ENCODE assay signal across 29 cellular contexts in genomic region chr2:120352701-120353590, GRCh38. TPM values are rescaled to one million over a fixed set of nuclear protein-coding genes. Genes with fewer than 3 reads are reported as not detected.
DNase-seq lines count a peak whose midpoint lies in the region; ATAC-seq and TF ChIP-seq lines count a peak whose summit lies in the region.
"Had no signal": no experiment of that assay in that cellular context is flagged by ENCODE, and none has a peak within 500 bp of the region (broad histone marks: within the 10 kb centered on the region; RNA-seq: fewer than 3 reads in every experiment).

No MANE protein-coding gene starts in this region.

- H3K4me3 ChIP-seq in HEK293 (ENCODE audit: low read depth, low read length), result no peak overlapping the region
- H3K4me3 ChIP-seq: ovary, right atrium auricular region, thoracic aorta, vagina had no signal

- H3K27ac ChIP-seq in HEK293 (ENCODE audit: extremely low read depth, low read depth, low read length), result no peak overlapping the region
- H3K27ac ChIP-seq: ovary, right atrium auricular region, thoracic aorta, vagina had no signal

- CTCF ChIA-PET in HEK293 (lab: Yijun Ruan, JAX), result interaction anchor here (1.0 to 1.3 kb wide), 2 partner anchors 200 to 328 kb away, joined by 3 read pairs; no protein-coding TSS in a partner anchor
- CTCF ChIA-PET in activated CD4-positive, alpha-beta memory T cell treated with anti-CD3 and anti-CD28 coated beads for 36 hours (lab: Charles Lee), result no interaction called here

- no peaks in the 10 kb centered on the region for H3K9me3 ChIP-seq in HEK293 (ENCODE audit: control insufficient read depth, insufficient read depth, low read depth, low read length)
- H3K9me3 ChIP-seq: ovary, right atrium auricular region, thoracic aorta, vagina had no signal

- no peak overlapping the region for H3K27ac Mint-ChIP-seq in activated naive CD8-positive, alpha-beta T cell treated with anti-CD3 and anti-CD28 coated beads, Interleukin-2, amount 50 U/mL, for 24 hours
- no peak overlapping the region for H3K27ac Mint-ChIP-seq in activated CD4-positive, alpha-beta memory T cell treated with anti-CD3 and anti-CD28 coated beads for 36 hours
- H3K27ac Mint-ChIP-seq: activated CD4-positive, alpha-beta memory T cell treated with anti-CD3 and anti-CD28 coated beads, Interleukin-2, amount 10 ng/mL, durations not matched to agents 7 days and 5 days; activated naive CD8-positive, alpha-beta T cell treated with anti-CD3 and anti-CD28 coated beads for 36 hours; stimulated activated naive B cell treated with anti-CD40 and anti-IgM and Interleukin-4, amounts not matched to agents 10 μg/mL and 1 μg/mL and 100 μg/mL, for 72 hours had no signal

- no peak for ATAC-seq in activated naive CD8-positive, alpha-beta T cell treated with anti-CD3 and anti-CD28 coated beads, Interleukin-2, amount 50 U/mL, for 24 hours
- ATAC-seq: activated CD4-positive, CD25-positive, alpha-beta regulatory T cell treated with anti-CD3 and anti-CD28 coated beads, Interleukin-2, amount 50 U/mL, for 24 hours; left colon had no signal

- no peak overlapping the region for H3K4me3 Mint-ChIP-seq in activated naive CD8-positive, alpha-beta T cell treated with anti-CD3 and anti-CD28 coated beads, Interleukin-2, amount 50 U/mL, for 24 hours
- H3K4me3 Mint-ChIP-seq in activated CD4-positive, alpha-beta memory T cell treated with anti-CD3 and anti-CD28 coated beads for 36 hours, result no peak overlapping the region
- H3K4me3 Mint-ChIP-seq: activated CD4-positive, alpha-beta memory T cell treated with anti-CD3 and anti-CD28 coated beads, Interleukin-2, amount 10 ng/mL, durations not matched to agents 7 days and 5 days; activated naive CD8-positive, alpha-beta T cell treated with anti-CD3 and anti-CD28 coated beads for 36 hours; stimulated activated naive B cell treated with anti-CD40 and anti-IgM and Interleukin-4, amounts not matched to agents 10 μg/mL and 1 μg/mL and 100 μg/mL, for 72 hours had no signal

- H3K9me3 Mint-ChIP-seq in activated naive CD8-positive, alpha-beta T cell treated with anti-CD3 and anti-CD28 coated beads, Interleukin-2, amount 50 U/mL, for 24 hours, result no peaks in the 10 kb centered on the region
- no peaks in the 10 kb centered on the region for H3K9me3 Mint-ChIP-seq in activated CD4-positive, alpha-beta memory T cell treated with anti-CD3 and anti-CD28 coated beads for 36 hours
- H3K9me3 Mint-ChIP-seq: activated CD4-positive, alpha-beta memory T cell treated with anti-CD3 and anti-CD28 coated beads, Interleukin-2, amount 10 ng/mL, durations not matched to agents 7 days and 5 days; activated naive CD8-positive, alpha-beta T cell treated with anti-CD3 and anti-CD28 coated beads for 36 hours; stimulated activated naive B cell treated with anti-CD40 and anti-IgM and Interleukin-4, amounts not matched to agents 10 μg/mL and 1 μg/mL and 100 μg/mL, for 72 hours had no signal

- peaks cover 0 to 23% of the 10 kb centered on the region in 2 experiments; a peak in 1 of 3 replicates for H3K36me3 ChIP-seq in HEK293 (ENCODE audit: control insufficient read depth in 2 of 2, insufficient read depth in 1 of 2, low read length in 2 of 2)
- H3K36me3 ChIP-seq: ovary, right atrium auricular region, thoracic aorta, vagina had no signal

- no peak for TF ChIP-seq CTCF in HEK293 (tag by site-specific recombination; IDR thresholded peaks at IDR 0.05)

- H3K4me1 ChIP-seq in HEK293 (ENCODE audit: control insufficient read depth, insufficient read depth, low read length), result peaks cover 8% of the 10 kb centered on the region
- H3K4me1 ChIP-seq: right atrium auricular region had no signal

- POLR2A ChIA-PET in HEK293 (lab: Yijun Ruan, JAX), result no interaction called here
- POLR2A ChIA-PET in activated CD4-positive, alpha-beta memory T cell treated with anti-CD3 and anti-CD28 coated beads for 36 hours (lab: Charles Lee), result no interaction called here

- intact Hi-C loops in posterior vena cava (cut with DNase I), result no loop called here
- intact Hi-C loops in activated CD4-positive, alpha-beta memory T cell treated with anti-CD3 and anti-CD28 coated beads for 36 hours (cut with micrococcal nuclease), result no loop called here

- no peaks in the 10 kb centered on the region for H3K4me1 Mint-ChIP-seq in activated naive CD8-positive, alpha-beta T cell treated with anti-CD3 and anti-CD28 coated beads, Interleukin-2, amount 50 U/mL, for 24 hours
- peaks cover under 1% of the 10 kb centered on the region for H3K4me1 Mint-ChIP-seq in activated CD4-positive, alpha-beta memory T cell treated with anti-CD3 and anti-CD28 coated beads for 36 hours (ENCODE audit: low read depth)
- H3K4me1 Mint-ChIP-seq: activated CD4-positive, alpha-beta memory T cell treated with anti-CD3 and anti-CD28 coated beads, Interleukin-2, amount 10 ng/mL, durations not matched to agents 7 days and 5 days had no signal

- H3K36me3 Mint-ChIP-seq in activated naive CD8-positive, alpha-beta T cell treated with anti-CD3 and anti-CD28 coated beads, Interleukin-2, amount 50 U/mL, for 24 hours (ENCODE audit: low read depth), result no peaks in the 10 kb centered on the region
- H3K36me3 Mint-ChIP-seq in activated CD4-positive, alpha-beta memory T cell treated with anti-CD3 and anti-CD28 coated beads for 36 hours, result no peaks in the 10 kb centered on the region
- H3K36me3 Mint-ChIP-seq: activated naive CD8-positive, alpha-beta T cell treated with anti-CD3 and anti-CD28 coated beads for 36 hours; stimulated activated naive B cell treated with anti-CD40 and anti-IgM and Interleukin-4, amounts not matched to agents 10 μg/mL and 1 μg/mL and 100 μg/mL, for 72 hours had no signal

- DNase-seq in Daoy (ENCODE audit: low read depth), result peak; percentile 55
- peak; percentile 47 for DNase-seq in SW480 (ENCODE audit: low spot score)
- peak; percentile 24 for DNase-seq in kidney glomerular epithelial cell (lab: John Stamatoyannopoulos, UW)
- no peak for DNase-seq in posterior vena cava (ENCODE audit: low spot score)
- DNase-seq in activated naive CD8-positive, alpha-beta T cell treated with anti-CD3 and anti-CD28 coated beads, Interleukin-2, amount 50 U/mL, for 24 hours, result no peak
- no peak for DNase-seq in activated CD4-positive, alpha-beta memory T cell treated with anti-CD3 and anti-CD28 coated beads for 36 hours
- no peak for DNase-seq in NCI-H2107 (lab: John Stamatoyannopoulos, UW)
- DNase-seq: activated CD4-positive, alpha-beta memory T cell treated with anti-CD3 and anti-CD28 coated beads, Interleukin-2, amount 10 ng/mL, durations not matched to agents 7 days and 5 days; activated naive CD8-positive, alpha-beta T cell treated with anti-CD3 and anti-CD28 coated beads for 36 hours; C1 segment of cervical spinal cord; head of caudate nucleus; KG1; left colon; mesendoderm; NCI-H1694; NCI-H2171; NCI-H69; ovary; SHP77 treated with DMSO at 0.1 percent for 48 hours; stimulated activated CD4-positive, alpha-beta T cell treated with anti-CD3 and anti-CD28 coated beads, Interleukin-4, amount 100 ng/mL, for 1 hour; stimulated activated naive B cell treated with anti-CD40 and anti-IgM and Interleukin-4, amounts not matched to agents 10 μg/mL and 1 μg/mL and 100 μg/mL, for 72 hours; SW 1271 had no signal

- peaks cover 25% of the 10 kb centered on the region for H3K27me3 Mint-ChIP-seq in activated naive CD8-positive, alpha-beta T cell treated with anti-CD3 and anti-CD28 coated beads, Interleukin-2, amount 50 U/mL, for 24 hours
- peaks cover 25% of the 10 kb centered on the region for H3K27me3 Mint-ChIP-seq in activated CD4-positive, alpha-beta memory T cell treated with anti-CD3 and anti-CD28 coated beads for 36 hours

TF ChIP-seq in HEK293, 187 proteins besides CTCF, POLR2A, EP300 and RAD21:
- 0 out of 2 replicates have a peak, but pooled peaks have one; percentile 21 for TF ChIP-seq GLIS1 (tag by site-specific recombination; IDR thresholded peaks at IDR 0.05)
- no peak for TF ChIP-seq AEBP2 (tag by site-specific recombination; IDR thresholded peaks at IDR 0.05; ENCODE audit: borderline replicate concordance)
- TF ChIP-seq ZIC2 (tag by site-specific recombination; IDR thresholded peaks at IDR 0.05), result peak; percentile 45

RNA-seq across cellular contexts. Expression of gene INHBB, which starts 7.0 kb away (rescaled TPM):
- 0.29 and 1.0 TPM in 2 replicates for total RNA-seq in Daoy (2014; rRNA removed; shearing (Covaris generic))
- total RNA-seq in posterior vena cava, result 1 to 10 TPM; 5.8 to 9.9 TPM
- total RNA-seq in activated CD4-positive, alpha-beta memory T cell treated with anti-CD3 and anti-CD28 coated beads for 36 hours, result not detected
- total RNA-seq: activated CD4-positive, alpha-beta memory T cell treated with anti-CD3 and anti-CD28 coated beads, Interleukin-2, amount 10 ng/mL, durations not matched to agents 7 days and 5 days; activated naive CD8-positive, alpha-beta T cell treated with anti-CD3 and anti-CD28 coated beads for 36 hours; G401; HT-29 had no signal

Comparison
In these comparisons a context has a peak if more than half of its experiments do, and no peak if none do; other contexts are left out.
1. DNase-seq: peak in Daoy (single experiment), SW480 (single experiment) and kidney glomerular epithelial cell (single experiment); none in posterior vena cava (single experiment), activated naive CD8-positive, alpha-beta T cell treated with anti-CD3 and anti-CD28 coated beads, Interleukin-2, amount 50 U/mL, for 24 hours (single experiment), activated CD4-positive, alpha-beta memory T cell treated with anti-CD3 and anti-CD28 coated beads for 36 hours (single experiment) and NCI-H2107 (single experiment).